ENCODE assay signal across 32 cellular contexts in the genomic region with DNA sequence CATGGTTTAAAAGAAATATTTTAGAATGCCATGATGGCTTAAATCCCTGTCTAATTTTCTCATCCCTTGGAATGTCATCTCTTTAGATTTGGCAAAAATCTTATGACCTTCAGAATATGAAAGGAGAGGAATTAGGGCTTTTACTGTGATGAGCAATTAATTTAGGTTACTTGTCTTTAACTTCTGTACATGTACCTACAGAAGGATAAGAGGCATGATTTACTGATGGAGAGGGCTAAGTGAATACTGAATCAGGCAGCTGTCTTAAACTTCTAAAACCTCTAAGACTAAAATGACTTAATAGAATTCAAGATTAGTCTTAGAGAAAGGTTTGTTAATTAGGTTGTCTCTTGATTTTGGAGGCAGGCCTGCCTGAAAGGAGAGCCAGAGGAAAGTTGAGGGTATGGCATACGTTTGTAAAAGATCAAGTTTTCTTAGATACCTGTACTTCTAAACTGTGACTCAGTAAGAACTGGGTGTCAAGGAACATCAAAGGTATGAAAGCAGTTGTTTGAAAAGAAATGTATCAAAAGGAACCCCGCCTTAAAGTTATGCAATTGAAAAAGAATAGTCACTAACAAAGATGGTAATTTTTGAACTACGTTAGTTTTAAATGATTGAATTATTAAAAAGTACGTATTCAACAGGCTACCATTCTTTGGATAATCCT. TPM values are rescaled to one million over a fixed set of nuclear protein-coding genes. Genes with fewer than 3 reads are reported as not detected.
DNase-seq lines count a peak whose midpoint lies in the region; ATAC-seq, FAIRE-seq and TF ChIP-seq lines count a peak whose summit lies in the region.
"Had no signal": no experiment of that assay in that cellular context is flagged by ENCODE, and none has a peak within 500 bp of the region (broad histone marks: within the 10 kb centered on the region; RNA-seq: fewer than 3 reads in every experiment).

No MANE protein-coding gene starts in this region.

- no peak overlapping the region for H3K27ac Mint-ChIP-seq in activated T-cell treated with anti-CD3 and anti-CD28 coated beads, Interleukin-2, amount 50 U/mL, for 72 hours
- H3K27ac Mint-ChIP-seq: activated B cell treated with CpG ODN at 0.5 μM for 24 hours; activated T-helper 2 cell treated with anti-CD3 and anti-CD28 coated beads, Interferon-gamma antibody, Interleukin-2, Interleukin-4, amounts not matched to agents 10 μg/mL and 5 μg/mL and 100 μg/mL, durations not matched to agents 14 hours and 24 hours and 36 hours; nephron progenitor cell; stimulated activated naive CD8-positive, alpha-beta T cell treated with anti-CD3 and anti-CD28 coated beads, Interleukin-15, Interleukin-2, amounts not matched to agents 100 ng/mL and 50 ng/mL, for 24 hours; T-helper 1 cell treated with Interleukin-12 subunit alpha and Interleukin-12 subunit beta and Interleukin-4 antibody, amounts not matched to agents 30 μg/mL and 1 μg/mL, for 36 hours had no signal

- ATAC-seq in activated T-cell treated with anti-CD3 and anti-CD28 coated beads, Interleukin-2, amount 50 U/mL, for 4 hours, result peak; percentile 40 to 54
- ATAC-seq in activated T-cell treated with anti-CD3 and anti-CD28 coated beads, Interleukin-2, amount 50 U/mL, for 72 hours (replicated peaks in 1 of 2), result no peak
- no peak for ATAC-seq in gastrocnemius medialis
- ATAC-seq: A549 had no signal

- H3K4me1 ChIP-seq in mammary epithelial cell (ENCODE audit: insufficient read depth, low read length) (peaks cover 3% of the 10 kb centered on the region), gastrocnemius medialis (peaks cover 57 to 73% of the 10 kb centered on the region in 2 donors)
- H3K4me1 ChIP-seq: testis had no signal

- no peak overlapping the region for H3K4me3 ChIP-seq in mammary epithelial cell (replicated peaks in 1 of 3; ENCODE audit: insufficient read depth in 1 of 3, low read depth in 2 of 3, low read length in 3 of 3)
- no peak overlapping the region for H3K4me3 ChIP-seq in gastrocnemius medialis
- H3K4me3 ChIP-seq: A549, pancreas, right atrium auricular region, testis had no signal

- dilution Hi-C loops in mammary epithelial cell (cut with HindIII; ENCODE audit: low sequenced_read_pairs), result no loop called here

- no peak overlapping the region for H2AFZ ChIP-seq in mammary epithelial cell (ENCODE audit: low read depth, low read length)

- intact Hi-C loops in mammary epithelial cell (cut with micrococcal nuclease) (loop anchor here (5.0 kb wide), 1 partner anchor 369 kb away; no protein-coding TSS in a partner anchor), gastrocnemius medialis (cut with DNase I; ENCODE audit: low total_unique reads) (no loop called here)

- H3K4me2 ChIP-seq in mammary epithelial cell (ENCODE audit: insufficient read depth, low read depth, low read length), result no peak overlapping the region
- H3K4me2 ChIP-seq: A549 had no signal

- peaks cover 49% of the 10 kb centered on the region for H3K79me2 ChIP-seq in mammary epithelial cell (ENCODE audit: insufficient read depth, low read length)

- DNase-seq in activated T-cell treated with anti-CD3 and anti-CD28 coated beads, Interleukin-2, amount 50 U/mL, for 4 hours, result no peak
- no peak for DNase-seq in activated T-cell treated with anti-CD3 and anti-CD28 coated beads, Interleukin-2, amount 50 U/mL, for 72 hours
- DNase-seq in GM12892 (ENCODE audit: insufficient read length), result no peak
- peak; percentile 38 for DNase-seq in mammary epithelial cell
- DNase-seq in gastrocnemius medialis, result no peak
- no peak for DNase-seq in islet precursor cell
- no peak for DNase-seq in RWPE1 (ENCODE audit: low spot score)
- no peak for DNase-seq in HUDEP-2 (lab: John Stamatoyannopoulos, UW; ENCODE audit: unreplicated experiment in 76 of 76)
- DNase-seq: activated B cell treated with CpG ODN at 0.5 μM for 24 hours; cerebellar nuclear complex; HFFc6; hippocampal formation; NCI-H1092; NCI-H1694 treated with DMSO at 0.1 percent for 48 hours; NCI-H446; NCI-H748 treated with DMSO at 0.1 percent for 48 hours; nephron progenitor cell; pancreas; small intestine; stimulated activated CD4-positive, alpha-beta T cell treated with anti-CD3 and anti-CD28 coated beads, Interleukin-2, amount 100 ng/mL, for 24 hours; testis had no signal

- 72% methylated on average over 4 of the region's 4 CpGs for WGBS in mammary epithelial cell (ENCODE audit: low coverage, missing lambda C conversion rate)

- H3K4me3 Mint-ChIP-seq in activated T-cell treated with anti-CD3 and anti-CD28 coated beads, Interleukin-2, amount 50 U/mL, for 4 hours, result no peak overlapping the region
- H3K4me3 Mint-ChIP-seq in activated T-cell treated with anti-CD3 and anti-CD28 coated beads, Interleukin-2, amount 50 U/mL, for 72 hours, result no peak overlapping the region
- H3K4me3 Mint-ChIP-seq: activated B cell treated with CpG ODN at 0.5 μM for 24 hours; HFFc6; IgD-negative memory B cell; nephron progenitor cell; stimulated activated naive CD8-positive, alpha-beta T cell treated with anti-CD3 and anti-CD28 coated beads, Interleukin-15, Interleukin-2, amounts not matched to agents 100 ng/mL and 50 ng/mL, for 24 hours; T-helper 1 cell treated with Interleukin-12 subunit alpha and Interleukin-12 subunit beta and Interleukin-4 antibody, amounts not matched to agents 30 μg/mL and 1 μg/mL, for 36 hours had no signal

- H3K36me3 ChIP-seq in mammary epithelial cell (ENCODE audit: insufficient read depth, low read length) (no peaks in the 10 kb centered on the region), gastrocnemius medialis (peaks cover 0 to 14% of the 10 kb centered on the region in 2 donors)
- H3K36me3 ChIP-seq: pancreas had no signal

- peaks cover 31% of the 10 kb centered on the region for H3K4me1 Mint-ChIP-seq in activated T-cell treated with anti-CD3 and anti-CD28 coated beads, Interleukin-2, amount 50 U/mL, for 4 hours (ENCODE audit: low read depth)
- H3K4me1 Mint-ChIP-seq in activated T-cell treated with anti-CD3 and anti-CD28 coated beads, Interleukin-2, amount 50 U/mL, for 72 hours (ENCODE audit: low read depth), result peaks cover 48% of the 10 kb centered on the region

- peak; percentile 42 for FAIRE-seq in GM12892 (lab: Jason Lieb, UNC)
- FAIRE-seq: A549, D721Med, GM18507, GM19239, H1, pancreas, small intestine, urothelium cell line had no signal

- no peaks in the 10 kb centered on the region for H3K27me3 Mint-ChIP-seq in activated T-cell treated with anti-CD3 and anti-CD28 coated beads, Interleukin-2, amount 50 U/mL, for 4 hours (ENCODE audit: low read depth)
- no peaks in the 10 kb centered on the region for H3K27me3 Mint-ChIP-seq in activated T-cell treated with anti-CD3 and anti-CD28 coated beads, Interleukin-2, amount 50 U/mL, for 72 hours (ENCODE audit: low read depth)
- H3K27me3 Mint-ChIP-seq: activated B cell treated with CpG ODN at 0.5 μM for 24 hours; IgD-negative memory B cell; stimulated activated naive CD8-positive, alpha-beta T cell treated with anti-CD3 and anti-CD28 coated beads, Interleukin-15, Interleukin-2, amounts not matched to agents 100 ng/mL and 50 ng/mL, for 24 hours had no signal

- H3K27ac ChIP-seq in mammary epithelial cell (ENCODE audit: insufficient read depth, low read depth, low read length) (no peak overlapping the region), gastrocnemius medialis (peak overlapping the region in 3 of 4 donors; percentile 15 to 99 (median 98)), RWPE1 (no peak overlapping the region)
- H3K27ac ChIP-seq: A549, pancreas, right atrium auricular region, testis had no signal

- H4K20me1 ChIP-seq in mammary epithelial cell (ENCODE audit: insufficient read depth, low read length), result no peaks in the 10 kb centered on the region

- in situ Hi-C loops in mammary epithelial cell (cut with MboI; ENCODE audit: low sequenced_read_pairs in 2 of 2), result no loop called here
- in situ Hi-C loops in gastrocnemius medialis (cut with MboI; ENCODE audit: low sequenced_read_pairs in 4 of 4), result no loop called here

- no TSS peak for BruUV-seq in mammary epithelial cell (replicated peaks; lab: Mats Ljungman, UMichigan)

- no peak for TF ChIP-seq CTCF in mammary epithelial cell (conservative IDR thresholded peaks at IDR 0.05 in 1 of 2, IDR thresholded peaks at IDR 0.05 in 1 of 2; ENCODE audit: extremely low read depth in 1 of 2, insufficient read depth in 1 of 2, low read depth in 1 of 2, low read length in 2 of 2)
- no peak for TF ChIP-seq CTCF in gastrocnemius medialis (IDR thresholded peaks at IDR 0.05 in 4 of 5, conservative IDR thresholded peaks at IDR 0.05 in 1 of 5)
- TF ChIP-seq CTCF in RWPE1 (conservative IDR thresholded peaks at IDR 0.05; ENCODE audit: low read depth), result no peak

- POLR2A ChIA-PET in RWPE1 (lab: Yijun Ruan, JAX; ENCODE audit: low non-redundant PET), result no interaction called here

- CTCF ChIA-PET in mammary epithelial cell (lab: Charles Lee; ENCODE audit: low non-redundant PET), result no interaction called here
- CTCF ChIA-PET in RWPE1 (lab: Yijun Ruan, JAX), result interaction anchor here (0.6 to 0.9 kb wide), 2 partner anchors 41 to 78 kb away, joined by 4 to 5 read pairs; no protein-coding TSS in a partner anchor

- H3K9me3 ChIP-seq in mammary epithelial cell (replicated peaks; ENCODE audit: insufficient read depth, low read length), result no peaks in the 10 kb centered on the region
- H3K9me3 ChIP-seq in gastrocnemius medialis, result no peaks in the 10 kb centered on the region
- H3K9me3 ChIP-seq: A549, pancreas, right atrium auricular region, testis had no signal

- H3K27me3 ChIP-seq in mammary epithelial cell (ENCODE audit: insufficient read depth, low read length) (no peaks in the 10 kb centered on the region), gastrocnemius medialis (no peaks in the 10 kb centered on the region)
- H3K27me3 ChIP-seq: pancreas, right atrium auricular region, testis had no signal

- no peak overlapping the region for H3K9ac ChIP-seq in mammary epithelial cell (ENCODE audit: insufficient read depth, low read length)

- peaks cover 5% of the 10 kb centered on the region for H3K36me3 Mint-ChIP-seq in activated T-cell treated with anti-CD3 and anti-CD28 coated beads, Interleukin-2, amount 50 U/mL, for 4 hours (ENCODE audit: insufficient read depth)
- peaks cover 0 to 8% of the 10 kb centered on the region in 2 donors for H3K36me3 Mint-ChIP-seq in activated T-cell treated with anti-CD3 and anti-CD28 coated beads, Interleukin-2, amount 50 U/mL, for 72 hours (ENCODE audit: insufficient read depth in 2 of 2)

- H3K9me3 Mint-ChIP-seq in activated T-cell treated with anti-CD3 and anti-CD28 coated beads, Interleukin-2, amount 50 U/mL, for 4 hours, result no peaks in the 10 kb centered on the region
- no peaks in the 10 kb centered on the region for H3K9me3 Mint-ChIP-seq in activated T-cell treated with anti-CD3 and anti-CD28 coated beads, Interleukin-2, amount 50 U/mL, for 72 hours
- H3K9me3 Mint-ChIP-seq: activated B cell treated with CpG ODN at 0.5 μM for 24 hours; activated T-helper 2 cell treated with anti-CD3 and anti-CD28 coated beads, Interferon-gamma antibody, Interleukin-2, Interleukin-4, amounts not matched to agents 10 μg/mL and 5 μg/mL and 100 μg/mL, durations not matched to agents 14 hours and 24 hours and 36 hours; HFFc6; IgD-negative memory B cell; nephron progenitor cell; stimulated activated naive CD8-positive, alpha-beta T cell treated with anti-CD3 and anti-CD28 coated beads, Interleukin-15, Interleukin-2, amounts not matched to agents 100 ng/mL and 50 ng/mL, for 24 hours; T-helper 1 cell treated with Interleukin-12 subunit alpha and Interleukin-12 subunit beta and Interleukin-4 antibody, amounts not matched to agents 30 μg/mL and 1 μg/mL, for 36 hours had no signal

- TF ChIP-seq POLR2A in GM12892 (IDR thresholded peaks at IDR 0.05; ENCODE audit: low read depth, low read length) (no peak), gastrocnemius medialis (IDR thresholded peaks at IDR 0.05) (no peak)

RNA-seq across cellular contexts. Expression of a gene that starts 12.5 kb away (rescaled TPM):
- total RNA-seq in activated T-cell treated with anti-CD3 and anti-CD28 coated beads, Interleukin-2, amount 50 U/mL, for 4 hours, result 10 to 100 TPM; 14.4 to 17.9 (median 16.4) TPM
- total RNA-seq in activated T-cell treated with anti-CD3 and anti-CD28 coated beads, Interleukin-2, amount 50 U/mL, for 72 hours, result 10 to 100 TPM; 22.6 to 26.3 TPM
- 10.7 TPM for polyA plus RNA-seq in GM12892 (2012; ENCODE audit: missing spikeins)
- total RNA-seq in mammary epithelial cell, result 10 to 100 TPM; 16.8 to 17.4 TPM
- 8.8 TPM for polyA plus RNA-seq in mammary epithelial cell
- polyA minus RNA-seq in mammary epithelial cell, result 10.4 TPM
- 10 to 100 TPM; 38.8 to 74.6 (median 44.8) TPM for total RNA-seq in gastrocnemius medialis

RNA-seq across cellular contexts. Expression of a gene that starts 22.5 kb away (rescaled TPM):
- total RNA-seq in activated T-cell treated with anti-CD3 and anti-CD28 coated beads, Interleukin-2, amount 50 U/mL, for 4 hours, result under 1 TPM in 2 of 3 donors, not detected in 1; 0.15 to 0.26 TPM
- total RNA-seq in activated T-cell treated with anti-CD3 and anti-CD28 coated beads, Interleukin-2, amount 50 U/mL, for 72 hours, result under 1 TPM in 1 of 2 donors, not detected in 1; 0.72 TPM
- polyA plus RNA-seq in GM12892 (2012; ENCODE audit: missing spikeins), result 0.72 TPM
- total RNA-seq in mammary epithelial cell, result under 1 TPM in 1 of 2 donors, not detected in 1; 0.17 TPM
- polyA plus RNA-seq in mammary epithelial cell, result 0.32 TPM
- polyA minus RNA-seq in mammary epithelial cell, result not detected
- 1 to 10 TPM in 2 of 4 donors, not detected in 2; 1.0 to 2.4 TPM for total RNA-seq in gastrocnemius medialis
- total RNA-seq: activated B cell treated with CpG ODN at 0.5 μM for 24 hours had no signal

Comparison
In these comparisons a context has a peak if more than half of its experiments do, and no peak if none do; other contexts are left out.
1. ATAC-seq: peak in activated T-cell treated with anti-CD3 and anti-CD28 coated beads, Interleukin-2, amount 50 U/mL, for 4 hours (2 of 2); none in activated T-cell treated with anti-CD3 and anti-CD28 coated beads, Interleukin-2, amount 50 U/mL, for 72 hours (0 of 2) and gastrocnemius medialis (0 of 2).
2. H3K27ac ChIP-seq: peak in gastrocnemius medialis (3 of 4); none in mammary epithelial cell (single experiment) and RWPE1 (single experiment).